Comparison of ENCODE assay signal across 23 cellular contexts in the genomic region with DNA sequence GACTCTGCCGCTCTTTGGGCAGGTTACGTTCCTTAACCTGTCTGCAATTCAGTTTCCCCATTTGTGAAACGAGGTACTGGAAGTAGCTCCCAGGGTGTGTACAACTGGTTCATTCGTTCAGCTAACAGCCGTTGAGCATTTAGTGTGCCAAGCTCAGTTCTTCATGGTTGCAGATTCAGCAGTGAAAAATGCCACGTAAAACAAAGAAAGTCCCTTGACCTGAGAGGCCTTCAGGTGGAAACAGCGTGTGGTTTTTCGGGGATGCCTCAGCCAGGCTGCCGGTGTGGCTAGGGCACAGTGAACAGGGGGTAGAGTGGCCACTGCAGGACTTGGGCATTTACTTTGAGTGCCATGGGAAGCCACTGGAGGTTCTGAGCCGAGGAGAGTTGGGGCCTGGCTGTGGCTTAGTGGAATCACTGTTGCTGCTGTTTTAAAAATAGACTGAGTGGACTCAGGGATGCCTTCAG. TPM values are rescaled to one million over a fixed set of nuclear protein-coding genes. Genes with fewer than 3 reads are reported as not detected.
DNase-seq lines count a peak whose midpoint lies in the region; ATAC-seq, FAIRE-seq and TF ChIP-seq lines count a peak whose summit lies in the region.
"Had no signal": no experiment of that assay in that cellular context is flagged by ENCODE, and none has a peak within 500 bp of the region (broad histone marks: within the 10 kb centered on the region; RNA-seq: fewer than 3 reads in every experiment).

No MANE protein-coding gene starts in this region.

- H3K23ac ChIP-seq in H1 (ENCODE audit: insufficient read length): no peak overlapping the region

- no peak overlapping the region for H2BK120ac ChIP-seq in H1 (replicated peaks; ENCODE audit: low read depth, low read length)

- H3K9me3 Mint-ChIP-seq in activated naive CD4-positive, alpha-beta T cell treated with anti-CD3 and anti-CD28 coated beads, Interleukin-2, amount 10 ng/mL, durations not matched to agents 7 days and 5 days: no peaks in the 10 kb centered on the region
- H3K9me3 Mint-ChIP-seq in activated T-cell treated with anti-CD3 and anti-CD28 coated beads, Interleukin-2, amount 50 U/mL, for 72 hours: no peaks in the 10 kb centered on the region
- H3K9me3 Mint-ChIP-seq: activated naive CD4-positive, alpha-beta T cell treated with anti-CD3 and anti-CD28 coated beads, Interleukin-2, amount 50 U/mL, for 72 hours; activated T-helper 1 cell treated with anti-CD3 and anti-CD28 coated beads, Interleukin-12 subunit alpha, Interleukin-12 subunit beta, Interleukin-2, Interleukin-4 antibody, amounts not matched to agents 30 ng/mL and 10 ng/mL and 1 ng/mL, durations not matched to agents 14 hours and 24 hours and 36 hours; stimulated activated naive CD8-positive, alpha-beta T cell treated with anti-CD3 and anti-CD28 coated beads, Interleukin-15, Interleukin-2, amounts not matched to agents 100 ng/mL and 50 ng/mL, for 24 hours had no signal

- H3K27ac ChIP-seq in H1 (ENCODE audit: low read depth, low read length) (no peak overlapping the region), muscle layer of duodenum (ENCODE audit: low read length) (peak overlapping the region; percentile 21), subcutaneous abdominal adipose tissue (ENCODE audit: low read depth, low read length) (peak overlapping the region; percentile 2)

- no peak overlapping the region for H2BK20ac ChIP-seq in H1 (ENCODE audit: low read length)

- H3K36me3 ChIP-seq in H1 (ENCODE audit: control insufficient read depth in 2 of 4, insufficient read depth in 4 of 4, low read length in 3 of 4) (no peaks in the 10 kb centered on the region), muscle layer of duodenum (ENCODE audit: control insufficient read depth in 1 of 2, insufficient read depth in 2 of 2, low read length in 2 of 2) (peaks cover 0 to 10% of the 10 kb centered on the region in 2 donors), subcutaneous abdominal adipose tissue (ENCODE audit: control insufficient read depth in 5 of 5, insufficient read depth in 5 of 5, low read length in 5 of 5) (peaks cover 0 to 12% (median 12%) of the 10 kb centered on the region in 5 donors)

- H3K79me1 ChIP-seq in H1 (ENCODE audit: low read depth, low read length): no peaks in the 10 kb centered on the region

- H3K18ac ChIP-seq in H1 (ENCODE audit: extremely low read depth, low read length): no peak overlapping the region

- no peak overlapping the region for H4K91ac ChIP-seq in H1 (replicated peaks; ENCODE audit: insufficient read length, low read length)

- peaks cover 16 to 30% (median 27%) of the 10 kb centered on the region in 4 experiments for H3K27me3 ChIP-seq in H1 (replicated peaks in 1 of 4; ENCODE audit: control insufficient read depth in 3 of 4, extremely low read depth in 1 of 4, insufficient read depth in 3 of 4, low read length in 3 of 4)
- H3K27me3 ChIP-seq in muscle layer of duodenum (ENCODE audit: low read depth, low read length): peaks cover 12% of the 10 kb centered on the region
- peaks cover 0 to 3% (median 0%) of the 10 kb centered on the region in 5 donors for H3K27me3 ChIP-seq in subcutaneous abdominal adipose tissue (ENCODE audit: control insufficient read depth in 5 of 5, insufficient read depth in 4 of 5, low read length in 5 of 5)

- H3K4me2 ChIP-seq in H1 (ENCODE audit: insufficient read depth in 1 of 2, low read depth in 2 of 2, low read length in 2 of 2): no peak overlapping the region

- H2BK5ac ChIP-seq in H1 (ENCODE audit: low read depth, low read length): no peak overlapping the region

- H3K23me2 ChIP-seq in H1 (ENCODE audit: low read depth, low read length): peaks cover 13% of the 10 kb centered on the region; the same call in 1 of the 2 replicates

- no peaks in the 10 kb centered on the region for H3K79me2 ChIP-seq in H1 (ENCODE audit: control insufficient read depth in 1 of 2, insufficient read depth in 2 of 2, low read length in 2 of 2)

- DNase-seq in activated effector memory CD4-positive, alpha-beta T cell treated with anti-CD3 and anti-CD28 coated beads, Interleukin-2, amount 50 U/mL, for 16 hours: peak; percentile 44
- DNase-seq in activated effector memory CD4-positive, alpha-beta T cell treated with Interleukin-2 at 50 U/mL for 16 hours: no peak
- DNase-seq in H1 (ENCODE audit: low read depth in 1 of 2, low spot score in 2 of 2) (no peak), T-helper 1 cell (no peak)
- DNase-seq in activated naive CD4-positive, alpha-beta T cell treated with anti-CD3 and anti-CD28 coated beads, Interleukin-2, amount 10 ng/mL, durations not matched to agents 7 days and 5 days: no peak
- DNase-seq in activated T-cell treated with anti-CD3 and anti-CD28 coated beads, Interleukin-2, amount 50 U/mL, for 72 hours: no peak
- DNase-seq: 8988T; activated CD4-positive, alpha-beta T cell treated with anti-CD3 and anti-CD28 coated beads, Interleukin-2, amount 50 U/mL, for 1 hour; anterior cingulate cortex; CD4-positive, CD25-positive, alpha-beta regulatory T cell; erythroblast; foreskin melanocyte; H7; islet precursor cell; NCI-H1436 treated with DMSO at 0.1 percent for 48 hours; T1000 had no signal

- H3K36me3 Mint-ChIP-seq in activated naive CD4-positive, alpha-beta T cell treated with anti-CD3 and anti-CD28 coated beads, Interleukin-2, amount 10 ng/mL, durations not matched to agents 7 days and 5 days: no peaks in the 10 kb centered on the region
- peaks cover 0 to 1% of the 10 kb centered on the region in 2 donors for H3K36me3 Mint-ChIP-seq in activated T-cell treated with anti-CD3 and anti-CD28 coated beads, Interleukin-2, amount 50 U/mL, for 72 hours (ENCODE audit: insufficient read depth in 2 of 2)
- H3K36me3 Mint-ChIP-seq: CD4-positive, CD25-positive, alpha-beta regulatory T cell had no signal

- no peak overlapping the region for H3K4ac ChIP-seq in H1 (replicated peaks; ENCODE audit: insufficient read length, low read depth, low read length)

- 0 out of 2 replicates have a peak overlapping the region, but pooled peaks have one; percentile 8 for H2BK15ac ChIP-seq in H1 (ENCODE audit: low read length)

- H4K5ac ChIP-seq in H1 (ENCODE audit: insufficient read length, low read depth, low read length): no peak overlapping the region

- no peak for FAIRE-seq in H1 (lab: Jason Lieb, UNC)
- FAIRE-seq: D721Med, K562 had no signal

- H3K9ac ChIP-seq in H1 (replicated peaks in 1 of 4; ENCODE audit: extremely low read depth in 1 of 4, low read depth in 3 of 4, low read length in 3 of 4): no peak overlapping the region
- no peak overlapping the region for H3K9ac ChIP-seq in subcutaneous abdominal adipose tissue (ENCODE audit: low read length in 5 of 5)

- no peak for ATAC-seq in activated T-cell treated with anti-CD3 and anti-CD28 coated beads, Interleukin-2, amount 50 U/mL, for 72 hours (replicated peaks in 1 of 2)
- ATAC-seq: activated naive CD4-positive, alpha-beta T cell treated with anti-CD3 and anti-CD28 coated beads, Interleukin-2, amount 50 U/mL, for 72 hours; K562 had no signal

- no peak overlapping the region for H3K56ac ChIP-seq in H1 (replicated peaks; ENCODE audit: insufficient read length, low read depth, low read length)

- no peak overlapping the region for H2AK5ac ChIP-seq in H1 (ENCODE audit: low read depth, low read length)

- CTCF ChIA-PET in H1 (lab: Charles Lee; ENCODE audit: partially characterized antibody): interaction anchor here (1.2 to 2.9 kb wide), 7 partner anchors 9 to 104 kb away, joined by 3 to 19 read pairs (median 5); no protein-coding TSS in a partner anchor
- CTCF ChIA-PET in activated naive CD4-positive, alpha-beta T cell treated with anti-CD3 and anti-CD28 coated beads, Interleukin-2, amount 10 ng/mL, durations not matched to agents 7 days and 5 days (lab: Charles Lee): interaction anchor here (2.1 kb wide), 1 partner anchor 9 kb away, joined by 6 read pairs; no protein-coding TSS in a partner anchor

- H3K27ac Mint-ChIP-seq in activated naive CD4-positive, alpha-beta T cell treated with anti-CD3 and anti-CD28 coated beads, Interleukin-2, amount 10 ng/mL, durations not matched to agents 7 days and 5 days: no peak overlapping the region
- H3K27ac Mint-ChIP-seq in activated T-cell treated with anti-CD3 and anti-CD28 coated beads, Interleukin-2, amount 50 U/mL, for 72 hours: no peak overlapping the region
- H3K27ac Mint-ChIP-seq: activated T-helper 1 cell treated with anti-CD3 and anti-CD28 coated beads, Interleukin-12 subunit alpha, Interleukin-12 subunit beta, Interleukin-2, Interleukin-4 antibody, amounts not matched to agents 30 ng/mL and 10 ng/mL and 1 ng/mL, durations not matched to agents 14 hours and 24 hours and 36 hours; CD4-positive, CD25-positive, alpha-beta regulatory T cell; stimulated activated naive CD8-positive, alpha-beta T cell treated with anti-CD3 and anti-CD28 coated beads, Interleukin-15, Interleukin-2, amounts not matched to agents 100 ng/mL and 50 ng/mL, for 24 hours had no signal

- POLR2A ChIA-PET in H1 (lab: Charles Lee; ENCODE audit: partially characterized antibody): interaction anchor here (1.0 to 1.9 kb wide), 2 partner anchors 9 to 10 kb away, joined by 3 to 6 read pairs; no protein-coding TSS in a partner anchor

- peaks cover 0 to 8% of the 10 kb centered on the region in 2 experiments for H4K20me1 ChIP-seq in H1 (replicated peaks in 1 of 2; ENCODE audit: control insufficient read depth in 1 of 2, insufficient read depth in 2 of 2, low read length in 2 of 2)

- H3K4me1 ChIP-seq in H1 (replicated peaks in 1 of 4; ENCODE audit: control insufficient read depth in 3 of 4, insufficient read depth in 4 of 4, low read length in 3 of 4) (peaks cover 0 to 2% (median 1%) of the 10 kb centered on the region in 4 experiments; a peak in 1 of 7 replicates), muscle layer of duodenum (ENCODE audit: control insufficient read depth in 1 of 2, insufficient read depth in 2 of 2, low read length in 2 of 2) (peaks cover 3 to 40% of the 10 kb centered on the region in 2 donors), subcutaneous abdominal adipose tissue (ENCODE audit: control insufficient read depth in 5 of 5, insufficient read depth in 5 of 5, low read length in 5 of 5) (peaks cover 6 to 59% (median 43%) of the 10 kb centered on the region in 5 donors)

- TF ChIP-seq EP300 in H1 (IDR thresholded peaks at IDR 0.05; ENCODE audit: borderline replicate concordance in 1 of 2, low read depth in 2 of 2, low read length in 2 of 2): no peak

- H3K4me1 Mint-ChIP-seq in activated naive CD4-positive, alpha-beta T cell treated with anti-CD3 and anti-CD28 coated beads, Interleukin-2, amount 10 ng/mL, durations not matched to agents 7 days and 5 days: peaks cover 44% of the 10 kb centered on the region
- peaks cover 18% of the 10 kb centered on the region for H3K4me1 Mint-ChIP-seq in activated T-cell treated with anti-CD3 and anti-CD28 coated beads, Interleukin-2, amount 50 U/mL, for 72 hours (ENCODE audit: low read depth)

- no peak overlapping the region for H2AFZ ChIP-seq in H1 (ENCODE audit: low read length)

- H4K8ac ChIP-seq in H1 (ENCODE audit: extremely low read depth, insufficient read depth, low read length): no peak overlapping the region; the same call in 1 of the 2 replicates

- TF ChIP-seq CTCF in H1 (IDR thresholded peaks at IDR 0.05; ENCODE audit: control extremely low read depth in 1 of 3, insufficient read depth in 1 of 3, low read depth in 1 of 3, low read length in 3 of 3): no peak

- H3K14ac ChIP-seq in H1 (ENCODE audit: insufficient read length): no peak overlapping the region

- TF ChIP-seq RAD21 in H1 (IDR thresholded peaks at IDR 0.05 in 1 of 2, conservative IDR thresholded peaks at IDR 0.05 in 1 of 2; ENCODE audit: low read depth in 2 of 2, low read length in 2 of 2): no peak

- WGBS in H1 (ENCODE audit: extremely low coverage in 1 of 2, insufficient coverage in 1 of 2, insufficient read length in 1 of 2, insufficient replicate concordance in 2 of 2, low coverage in 1 of 2, low lambda C conversion rate in 2 of 2, missing lambda C conversion rate in 1 of 2), 2 experiments: 91% methylated on average over 10 of the region's 10 CpGs; no CpG with 5 or more reads in 1 of the 2 experiments

- no peak for TF ChIP-seq POLR2A in H1 (IDR thresholded peaks at IDR 0.05; ENCODE audit: control extremely low read depth in 1 of 2, low read depth in 2 of 2, low read length in 2 of 2)

- H3K27me3 Mint-ChIP-seq in activated naive CD4-positive, alpha-beta T cell treated with anti-CD3 and anti-CD28 coated beads, Interleukin-2, amount 10 ng/mL, durations not matched to agents 7 days and 5 days: peaks cover 46% of the 10 kb centered on the region
- H3K27me3 Mint-ChIP-seq in activated T-cell treated with anti-CD3 and anti-CD28 coated beads, Interleukin-2, amount 50 U/mL, for 72 hours (ENCODE audit: low read depth): peaks cover 14% of the 10 kb centered on the region

- H3K4me3 ChIP-seq in H1 (ENCODE audit: extremely low read depth in 1 of 4, insufficient read depth in 2 of 4, low read depth in 3 of 4, low read length in 4 of 4) (no peak overlapping the region), muscle layer of duodenum (ENCODE audit: low read depth in 1 of 2, low read length in 2 of 2) (peak overlapping the region; percentile 64 to 88), subcutaneous abdominal adipose tissue (ENCODE audit: low read depth in 1 of 5, low read length in 5 of 5) (no peak overlapping the region)
- H3K4me3 ChIP-seq: K562 had no signal

- H3K9me3 ChIP-seq in H1 (ENCODE audit: insufficient read depth in 2 of 2, low read depth in 1 of 2, low read length in 1 of 2): no peaks in the 10 kb centered on the region
- H3K9me3 ChIP-seq in muscle layer of duodenum (ENCODE audit: control insufficient read depth in 1 of 2, low read length in 2 of 2): no peaks in the 10 kb centered on the region
- no peaks in the 10 kb centered on the region for H3K9me3 ChIP-seq in subcutaneous abdominal adipose tissue (ENCODE audit: control insufficient read depth in 5 of 5, low read length in 5 of 5)

- no peak overlapping the region for H3K4me3 Mint-ChIP-seq in activated naive CD4-positive, alpha-beta T cell treated with anti-CD3 and anti-CD28 coated beads, Interleukin-2, amount 10 ng/mL, durations not matched to agents 7 days and 5 days
- H3K4me3 Mint-ChIP-seq in activated T-cell treated with anti-CD3 and anti-CD28 coated beads, Interleukin-2, amount 50 U/mL, for 72 hours: no peak overlapping the region
- H3K4me3 Mint-ChIP-seq: activated T-helper 1 cell treated with anti-CD3 and anti-CD28 coated beads, Interleukin-12 subunit alpha, Interleukin-12 subunit beta, Interleukin-2, Interleukin-4 antibody, amounts not matched to agents 30 ng/mL and 10 ng/mL and 1 ng/mL, durations not matched to agents 14 hours and 24 hours and 36 hours; CD4-positive, CD25-positive, alpha-beta regulatory T cell; stimulated activated naive CD8-positive, alpha-beta T cell treated with anti-CD3 and anti-CD28 coated beads, Interleukin-15, Interleukin-2, amounts not matched to agents 100 ng/mL and 50 ng/mL, for 24 hours had no signal

- no peak overlapping the region for H2BK12ac ChIP-seq in H1 (ENCODE audit: low read depth, low read length)

RNA-seq across cellular contexts. Expression of gene SYNM, which starts 4.7 kb away (rescaled TPM):
- total RNA-seq in H1 (2021; fragmentation: NEBNext Ultra II Directional; extraction: Animal tissue kit (Norgen Biotek cat#: 25700)): 2.0 and 2.2 TPM in 2 replicates
- polyA plus RNA-seq in H1 (2011; rRNA removed): 0.67 and 0.89 TPM in 2 replicates
- polyA plus RNA-seq in H1 (2011; cell fraction: cytosol; rRNA removed): 0.85 TPM
- polyA plus RNA-seq in H1 (2011; cell fraction: nucleus; rRNA removed): 2.4 TPM
- 1.9 to 2.2 TPM (median 2.1 TPM) in 4 replicates for polyA plus RNA-seq in H1 (2012, experiment 1 of 2)
- polyA plus RNA-seq in H1 (2012, experiment 2 of 2): 0.31 TPM
- 1.0 TPM for polyA plus RNA-seq in H1 (2013, experiment 1 of 2)
- 0.98 TPM for polyA plus RNA-seq in H1 (2013, experiment 2 of 2)
- polyA minus RNA-seq in H1 (2011; rRNA and poly(A)+ RNA removed): 0.95 and 1.4 TPM in 2 replicates
- polyA minus RNA-seq in H1 (2011; cell fraction: cytosol; rRNA and poly(A)+ RNA removed): 1.1 TPM
- 1.7 TPM for polyA minus RNA-seq in H1 (2011; cell fraction: nucleus; rRNA and poly(A)+ RNA removed)
- 1 to 10 TPM; 2.8 to 3.3 TPM for total RNA-seq in activated T-cell treated with anti-CD3 and anti-CD28 coated beads, Interleukin-2, amount 50 U/mL, for 72 hours

Comparison
In these comparisons a context has a peak if more than half of its experiments do, and no peak if none do; other contexts are left out.
1. H3K4me3 ChIP-seq: peak in muscle layer of duodenum (2 of 2); none in H1 (0 of 4) and subcutaneous abdominal adipose tissue (0 of 5).